Comparison of ENCODE assay signal across 24 cellular contexts in the genomic region with DNA sequence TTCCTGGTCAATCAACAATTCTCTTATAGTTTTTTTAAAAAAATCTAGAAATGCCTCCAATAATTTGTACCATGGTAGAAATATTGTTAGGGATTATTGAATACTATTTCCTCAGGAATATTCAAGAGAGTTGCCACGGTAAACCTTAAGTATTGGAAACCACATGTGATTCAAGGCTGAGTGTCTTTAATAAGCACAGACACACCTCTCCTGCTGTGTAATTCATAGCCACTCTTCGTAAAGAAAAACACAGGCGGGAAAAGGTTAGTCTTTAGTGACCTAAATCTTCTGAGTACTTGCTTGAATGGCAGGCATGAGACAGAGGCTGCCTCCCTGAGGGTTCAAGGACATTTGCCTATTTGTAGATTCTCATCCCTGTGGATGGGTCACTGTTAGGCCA.
"Had no signal": no experiment of that assay in that cellular context is flagged by ENCODE, and none has a peak within 500 bp of the region (broad histone marks: within the 10 kb centered on the region; RNA-seq: fewer than 3 reads in every experiment).

No MANE protein-coding gene starts in this region.

- H3K4me1 ChIP-seq: left lung, lower lobe of right lung, right atrium auricular region, right lobe of liver, tibial nerve, uterus had no signal

- H3K36me3 ChIP-seq: left lung, lower lobe of right lung, ovary, right atrium auricular region, right lobe of liver, tibial nerve, uterus had no signal

- H3K27me3 ChIP-seq: left lung, ovary, right atrium auricular region, right lobe of liver, tibial nerve, uterus had no signal

- H3K4me3 ChIP-seq: left lung, lower lobe of right lung, ovary, right atrium auricular region, right lobe of liver, smooth muscle cell, tibial nerve, uterus had no signal

- ATAC-seq: left colon; left lung; lower lobe of right lung; natural killer cell; right lobe of liver; stimulated activated memory B cell treated with anti-CD40 and anti-IgM and Interleukin-4, amounts not matched to agents 10 μg/mL and 1 μg/mL and 100 μg/mL, for 72 hours; stimulated activated naive CD8-positive, alpha-beta T cell treated with anti-CD3 and anti-CD28 coated beads, Interleukin-15, amount 100 ng/mL, for 72 hours had no signal

- H3K4me2 ChIP-seq: smooth muscle cell had no signal

- H3K27ac ChIP-seq: left lung, lower lobe of right lung, ovary, right atrium auricular region, right lobe of liver, tibial nerve, uterus had no signal

- DNase-seq: hippocampal formation; kidney glomerular epithelial cell; left colon; left lung; lower lobe of right lung; mammary epithelial cell; mesenchymal stem cell; naive B cell; natural killer cell; nephron progenitor cell; ovary; right lobe of liver; stimulated activated CD4-positive, alpha-beta T cell treated with anti-CD3 and anti-CD28 coated beads, Interleukin-1b, Interleukin-23, amount 100 ng/mL, for 48 hours; stimulated activated CD4-positive, alpha-beta T cell treated with anti-CD3 and anti-CD28 coated beads, Interleukin-2, amount 100 ng/mL, for 48 hours; stimulated activated CD4-positive, alpha-beta T cell treated with anti-CD3 and anti-CD28 coated beads, Interleukin-4, amount 100 ng/mL, for 4 hours; stimulated activated CD8-positive, alpha-beta memory T cell treated with anti-CD3 and anti-CD28 coated beads, Interleukin-4, amount 100 ng/mL, for 48 hours; stimulated activated naive CD4-positive, alpha-beta T cell treated with Interleukin-2 at 50 U/mL for 16 hours; stimulated activated naive CD8-positive, alpha-beta T cell treated with anti-CD3 and anti-CD28 coated beads, Interleukin-15, amount 100 ng/mL, for 72 hours; substantia nigra; uterus had no signal
